ENCODE assay signal across 26 cellular contexts in the genomic region with DNA sequence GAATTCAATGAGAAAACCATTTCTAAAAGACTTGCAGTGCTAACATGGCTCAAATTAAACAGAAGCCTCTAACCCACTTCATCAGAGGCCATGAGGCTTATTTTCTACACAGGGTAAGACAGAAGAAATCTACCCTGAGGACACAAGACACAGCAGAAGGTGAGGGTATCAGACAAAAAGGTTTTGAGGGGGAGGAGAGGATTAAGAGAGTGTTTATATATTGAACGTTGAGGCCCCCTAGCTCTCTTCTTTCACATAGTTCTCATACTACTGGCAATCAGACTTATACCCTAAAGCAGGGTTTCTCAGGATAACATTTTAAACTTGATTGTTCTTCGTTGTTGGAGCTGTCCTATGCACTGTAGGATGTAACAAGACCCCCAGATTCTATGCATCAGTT.
"Had no signal": no experiment of that assay in that cellular context is flagged by ENCODE, and none has a peak within 500 bp of the region (broad histone marks: within the 10 kb centered on the region; RNA-seq: fewer than 3 reads in every experiment).

No MANE protein-coding gene starts in this region.

- DNase-seq: activated CD4-positive, alpha-beta T cell treated with anti-CD3 and anti-CD28 coated beads for 4 hours; activated CD4-positive, alpha-beta T cell treated with anti-CD3 and anti-CD28 coated beads, Interleukin-2, amount 50 U/mL, for 4 hours; activated effector memory CD4-positive, alpha-beta T cell treated with anti-CD3 and anti-CD28 coated beads, Interleukin-2, amount 50 U/mL, for 16 hours; activated naive CD4-positive, alpha-beta T cell treated with anti-CD3 and anti-CD28 coated beads for 36 hours; activated T-cell treated with anti-CD3 and anti-CD28 coated beads for 4 hours; central memory CD4-positive, alpha-beta T cell; endodermal cell; foreskin fibroblast; heart left ventricle; left ventricle myocardium inferior; nephron progenitor cell; ovary; right lobe of liver; stimulated activated CD4-positive, alpha-beta T cell treated with anti-CD3 and anti-CD28 coated beads, Interleukin-4, amount 100 ng/mL, for 24 hours; stomach; T-helper 1 cell; thyroid gland; upper lobe of left lung had no signal

- H3K27ac ChIP-seq: breast epithelium, heart left ventricle, left ventricle myocardium inferior, ovary, right lobe of liver, stomach, thyroid gland, upper lobe of left lung, vagina had no signal

- H3K4me3 Mint-ChIP-seq: activated naive CD4-positive, alpha-beta T cell treated with anti-CD3 and anti-CD28 coated beads for 36 hours; activated T-helper 1 cell treated with anti-CD3 and anti-CD28 coated beads, Interleukin-12 subunit alpha, Interleukin-12 subunit beta, Interleukin-2, Interleukin-4 antibody, amounts not matched to agents 30 ng/mL and 10 ng/mL and 1 ng/mL, durations not matched to agents 14 hours and 24 hours and 36 hours; dendritic cell treated with granulocyte-macrophage colony-stimulating factor and Interleukin-4, amounts not matched to agents 40 ng/mL and 50 ng/mL, for 4 days; endodermal cell; nephron progenitor cell; stimulated activated memory B cell treated with anti-CD40 and anti-IgM and Interleukin-4, amounts not matched to agents 10 μg/mL and 1 μg/mL and 100 μg/mL, for 72 hours had no signal

- H3K4me1 ChIP-seq: right lobe of liver, thyroid gland, upper lobe of left lung had no signal

- H3K27ac Mint-ChIP-seq: activated naive CD4-positive, alpha-beta T cell treated with anti-CD3 and anti-CD28 coated beads for 36 hours; activated T-helper 1 cell treated with anti-CD3 and anti-CD28 coated beads, Interleukin-12 subunit alpha, Interleukin-12 subunit beta, Interleukin-2, Interleukin-4 antibody, amounts not matched to agents 30 ng/mL and 10 ng/mL and 1 ng/mL, durations not matched to agents 14 hours and 24 hours and 36 hours; dendritic cell treated with granulocyte-macrophage colony-stimulating factor and Interleukin-4, amounts not matched to agents 40 ng/mL and 50 ng/mL, for 4 days; endodermal cell; nephron progenitor cell; stimulated activated memory B cell treated with anti-CD40 and anti-IgM and Interleukin-4, amounts not matched to agents 10 μg/mL and 1 μg/mL and 100 μg/mL, for 72 hours had no signal

- H3K27me3 ChIP-seq: breast epithelium, heart left ventricle, ovary, right lobe of liver, stomach, thyroid gland, upper lobe of left lung, vagina had no signal

- ATAC-seq: esophagus mucosa; heart left ventricle; right lobe of liver; stimulated activated memory B cell treated with anti-CD40 and anti-IgM and Interleukin-4, amounts not matched to agents 10 μg/mL and 1 μg/mL and 100 μg/mL, for 72 hours had no signal

- H3K4me3 ChIP-seq: breast epithelium, heart left ventricle, left ventricle myocardium inferior, lung, ovary, right lobe of liver, stomach, thyroid gland, upper lobe of left lung, vagina had no signal

- H3K27me3 Mint-ChIP-seq: dendritic cell treated with granulocyte-macrophage colony-stimulating factor and Interleukin-4, amounts not matched to agents 40 ng/mL and 50 ng/mL, for 4 days; progenitor cell of endocrine pancreas; stimulated activated memory B cell treated with anti-CD40 and anti-IgM and Interleukin-4, amounts not matched to agents 10 μg/mL and 1 μg/mL and 100 μg/mL, for 72 hours had no signal

- H3K9me3 ChIP-seq: breast epithelium, ovary, thyroid gland had no signal

- H3K36me3 ChIP-seq: breast epithelium, heart left ventricle, ovary, right lobe of liver, thyroid gland, vagina had no signal
